1 cellular context compared by ENCODE assay signal in genomic region chr12:89733579-89734201, GRCh38.
TF ChIP-seq lines count a peak whose summit lies in the region.

No MANE protein-coding gene starts in this region.

TF ChIP-seq in K562, 482 proteins besides CTCF, POLR2A, EP300 and RAD21 (continued from another document and continues in another):
- TF ChIP-seq ZHX1 (conservative IDR thresholded peaks at IDR 0.05; ENCODE audit: low read length) (no peak), CEBPG (CRISPR knock-in tag; IDR thresholded peaks at IDR 0.05) (peak; percentile 90), CEBPG (tag; conservative IDR thresholded peaks at IDR 0.05 in 1 of 2, IDR thresholded peaks at IDR 0.05 in 1 of 2) (peak; percentile 97 to 99), ETV5 (CRISPR knock-in tag; IDR thresholded peaks at IDR 0.05; ENCODE audit: low read depth) (no peak), FOXJ3 (CRISPR knock-in tag; IDR thresholded peaks at IDR 0.05) (no peak), IRF9 (tag; IDR thresholded peaks at IDR 0.05) (peak; percentile 43; the same call in 1 of the 2 replicates), SAFB2 (IDR thresholded peaks at IDR 0.05; ENCODE audit: borderline replicate concordance, low read depth, low read length, severe bottlenecking) (no peak), E2F4 (CRISPR knock-in tag; IDR thresholded peaks at IDR 0.05; ENCODE audit: low read depth) (no peak), HNRNPK (IDR thresholded peaks at IDR 0.05; ENCODE audit: low read depth, low read length, poor library complexity, severe bottlenecking) (no peak), ARID3B (CRISPR knock-in tag; IDR thresholded peaks at IDR 0.05; ENCODE audit: borderline replicate concordance) (no peak), TEAD1 (CRISPR knock-in tag; IDR thresholded peaks at IDR 0.05) (peak in 1 of 2 experiments; percentile 66; a peak in 1 of 4 replicates), BRD4 (IDR thresholded peaks at IDR 0.05) (no peak), ZFP91 (CRISPR knock-in tag; IDR thresholded peaks at IDR 0.05) (no peak), ZNF77 (CRISPR knock-in tag; IDR thresholded peaks at IDR 0.05) (no peak), NR1H2 (CRISPR knock-in tag; IDR thresholded peaks at IDR 0.05) (no peak), TAF9B (IDR thresholded peaks at IDR 0.05; ENCODE audit: partially characterized antibody) (no peak), ARID1B (IDR thresholded peaks at IDR 0.05) (peak; percentile 77), ZNF311 (CRISPR knock-in tag; IDR thresholded peaks at IDR 0.05) (0 out of 2 replicates have a peak, but pooled peaks have one; percentile 49), PRDM10 (IDR thresholded peaks at IDR 0.05; ENCODE audit: partially characterized antibody) (no peak), STAT5A (IDR thresholded peaks at IDR 0.05; ENCODE audit: borderline replicate concordance, low read length) (peak; percentile 52), PRMT5 (CRISPR knock-in tag; IDR thresholded peaks at IDR 0.05) (no peak), CBFA2T3 (IDR thresholded peaks at IDR 0.05) (peak; percentile 74), NCOR1 (IDR thresholded peaks at IDR 0.05) (peak; percentile 40; the same call in 1 of the 2 replicates), DPF2 (IDR thresholded peaks at IDR 0.05) (0 out of 2 replicates have a peak, but pooled peaks have one; percentile 29), GMEB1 (CRISPR knock-in tag; IDR thresholded peaks at IDR 0.05) (no peak), ZNF589 (CRISPR knock-in tag; IDR thresholded peaks at IDR 0.05; ENCODE audit: low read depth) (peak; percentile 69), GATA2 (CRISPR knock-in tag; IDR thresholded peaks at IDR 0.05) (peak; percentile 37; the same call in 1 of the 2 replicates), MEF2D (tag; conservative IDR thresholded peaks at IDR 0.05; ENCODE audit: low read depth) (peak; percentile 71), DACH1 (IDR thresholded peaks at IDR 0.05; ENCODE audit: partially characterized antibody) (no peak), LARP7 (IDR thresholded peaks at IDR 0.05) (no peak), RBM39 (optimal IDR thresholded peaks at IDR 0.05; ENCODE audit: low read depth, low read length) (no peak), FOXA1 (IDR thresholded peaks at IDR 0.05; ENCODE audit: borderline replicate concordance) (no peak), RBM34 (IDR thresholded peaks at IDR 0.05; ENCODE audit: borderline replicate concordance, insufficient read depth, low read length) (no peak), CBFA2T2 (conservative IDR thresholded peaks at IDR 0.05) (peak; percentile 47), ATF3 (IDR thresholded peaks at IDR 0.05) (peak; percentile 87), ATF3 (CRISPR knock-in tag; conservative IDR thresholded peaks at IDR 0.05) (no peak), KDM5B (IDR thresholded peaks at IDR 0.05; ENCODE audit: insufficient replicate concordance, low read depth, low read length) (no peak), NR2C2 (CRISPR knock-in tag; IDR thresholded peaks at IDR 0.05) (no peak), NR2C2 (tag; IDR thresholded peaks at IDR 0.05) (no peak; the same call in 1 of the 2 replicates), VEZF1 (CRISPR knock-in tag; IDR thresholded peaks at IDR 0.05) (peak; percentile 53; the same call in 1 of the 2 replicates), NCOA1 (IDR thresholded peaks at IDR 0.05; ENCODE audit: low read depth) (0 out of 2 replicates have a peak, but pooled peaks have one; percentile 17), RBM25 (IDR thresholded peaks at IDR 0.05; ENCODE audit: low read depth, low read length, severe bottlenecking) (no peak), MTA2 (IDR thresholded peaks at IDR 0.05; ENCODE audit: low read depth) (no peak), RUNX1 (IDR thresholded peaks at IDR 0.05; ENCODE audit: low read depth) (peak; percentile 79; the same call in 1 of the 2 replicates), CREBBP (IDR thresholded peaks at IDR 0.05; ENCODE audit: low read depth, low read length) (no peak), ZNF583 (CRISPR knock-in tag; IDR thresholded peaks at IDR 0.05) (no peak), ARID3A (IDR thresholded peaks at IDR 0.05; ENCODE audit: borderline replicate concordance, low read depth, low read length) (no peak)
